38 cellular contexts compared by ENCODE assay signal in the genomic region with DNA sequence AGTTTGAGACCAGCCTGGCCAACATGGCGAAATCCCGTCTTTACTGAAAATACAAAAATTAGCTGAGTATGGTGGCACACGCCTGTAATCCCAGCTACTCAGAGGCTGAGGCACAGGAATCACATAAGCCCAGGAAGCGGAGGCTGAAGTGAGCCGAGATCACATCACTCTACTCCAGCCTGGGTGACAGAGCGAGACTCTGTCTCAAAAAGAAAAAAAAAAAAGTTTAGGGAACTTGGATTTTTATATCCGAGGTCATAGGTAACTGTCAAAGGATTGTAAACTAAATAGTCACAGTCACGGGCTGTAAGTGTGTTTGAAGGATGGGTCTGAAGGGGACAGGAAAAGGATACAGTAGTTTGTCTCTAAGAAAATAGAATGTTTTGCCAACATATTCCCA. TPM values are rescaled to one million over a fixed set of nuclear protein-coding genes. Genes with fewer than 3 reads are reported as not detected.
"Had no signal": no experiment of that assay in that cellular context is flagged by ENCODE, and none has a peak within 500 bp of the region (broad histone marks: within the 10 kb centered on the region; RNA-seq: fewer than 3 reads in every experiment).

No MANE protein-coding gene starts in this region.

- DNase-seq: activated B cell treated with CpG ODN at 0.5 μM for 24 hours; activated CD4-positive, alpha-beta memory T cell treated with anti-CD3 and anti-CD28 coated beads for 36 hours; activated CD4-positive, alpha-beta T cell treated with anti-CD3 and anti-CD28 coated beads for 4 hours; activated CD4-positive, alpha-beta T cell treated with anti-CD3 and anti-CD28 coated beads, Interleukin-2, amount 50 U/mL, for 1 hour; activated CD4-positive, CD25-positive, alpha-beta regulatory T cell treated with anti-CD3 and anti-CD28 coated beads, Interleukin-2, amount 50 U/mL, for 72 hours; activated CD8-positive, alpha-beta memory T cell treated with anti-CD3 and anti-CD28 coated beads for 24 hours; activated CD8-positive, alpha-beta memory T cell treated with anti-CD3 and anti-CD28 coated beads, Interleukin-2, amount 10 ng/mL, durations not matched to agents 7 days and 5 days; activated CD8-positive, alpha-beta memory T cell treated with anti-CD3 and anti-CD28 coated beads, Interleukin-2, amount 50 U/mL, for 48 hours; activated effector memory CD4-positive, alpha-beta T cell treated with anti-CD3 and anti-CD28 coated beads, Interleukin-2, amount 50 U/mL, for 16 hours; activated naive CD4-positive, alpha-beta T cell; activated naive CD8-positive, alpha-beta T cell treated with anti-CD3 and anti-CD28 coated beads, Interleukin-2, amount 10 ng/mL, durations not matched to agents 7 days and 5 days; activated T-cell treated with anti-CD3 and anti-CD28 coated beads, Interleukin-2, amount 50 U/mL, for 72 hours; amygdala; caudate nucleus; Kasumi-1; KG1; MG63; NCI-H1048; NCI-H1436 treated with DMSO at 0.1 percent for 48 hours; NCI-H1694 treated with DMSO at 0.1 percent for 48 hours; NCI-H2029; NCI-H510A; NCI-H526; NCI-H748 treated with DMSO at 0.1 percent for 48 hours; PC-9; Right ventricle myocardium superior; SW 1271; T-helper 1 cell; T-helper 2 cell; T-helper 9 cell had no signal

- H3K36me3 Mint-ChIP-seq: activated CD8-positive, alpha-beta memory T cell treated with anti-CD3 and anti-CD28 coated beads, Interleukin-2, amount 10 ng/mL, durations not matched to agents 7 days and 5 days had no signal

- H3K27me3 ChIP-seq: MG63 had no signal

- ATAC-seq: activated CD8-positive, alpha-beta memory T cell treated with anti-CD3 and anti-CD28 coated beads, Interleukin-2, amount 10 ng/mL, durations not matched to agents 7 days and 5 days; activated T-cell treated with anti-CD3 and anti-CD28 coated beads, Interleukin-2, amount 50 U/mL, for 72 hours; activated T-helper 17 cell treated with anti-CD3 and anti-CD28 coated beads, Interleukin-2, amount 50 U/mL, for 72 hours had no signal

- H3K4me3 ChIP-seq: MG63, PC-9 had no signal

- H3K27me3 Mint-ChIP-seq: activated B cell treated with CpG ODN at 0.5 μM for 24 hours; activated CD4-positive, alpha-beta memory T cell treated with anti-CD3 and anti-CD28 coated beads for 36 hours; activated naive CD4-positive, alpha-beta T cell treated with anti-CD3 and anti-CD28 coated beads, Interleukin-2, amount 50 U/mL, for 24 hours; activated naive CD8-positive, alpha-beta T cell treated with anti-CD3 and anti-CD28 coated beads, Interleukin-2, amount 10 ng/mL, durations not matched to agents 7 days and 5 days; activated T-helper 17 cell treated with anti-CD3 and anti-CD28 coated beads, Interleukin-2, amount 50 U/mL, for 72 hours; brain had no signal

- H3K4me2 ChIP-seq: PC-9 had no signal

- H3K4me3 Mint-ChIP-seq: activated B cell treated with CpG ODN at 0.5 μM for 24 hours; activated CD4-positive, alpha-beta memory T cell treated with anti-CD3 and anti-CD28 coated beads for 36 hours; activated CD8-positive, alpha-beta memory T cell treated with anti-CD3 and anti-CD28 coated beads, Interleukin-2, amount 10 ng/mL, durations not matched to agents 7 days and 5 days; activated naive CD4-positive, alpha-beta T cell treated with anti-CD3 and anti-CD28 coated beads, Interleukin-2, amount 50 U/mL, for 24 hours; activated naive CD8-positive, alpha-beta T cell treated with anti-CD3 and anti-CD28 coated beads, Interleukin-2, amount 10 ng/mL, durations not matched to agents 7 days and 5 days; activated T-cell treated with anti-CD3 and anti-CD28 coated beads, Interleukin-2, amount 50 U/mL, for 72 hours; activated T-helper 17 cell treated with anti-CD3 and anti-CD28 coated beads, Interleukin-2, amount 50 U/mL, for 72 hours; brain had no signal

- H3K9me3 Mint-ChIP-seq: activated B cell treated with CpG ODN at 0.5 μM for 24 hours; activated CD4-positive, alpha-beta memory T cell treated with anti-CD3 and anti-CD28 coated beads for 36 hours; activated naive CD4-positive, alpha-beta T cell treated with anti-CD3 and anti-CD28 coated beads, Interleukin-2, amount 50 U/mL, for 24 hours; activated naive CD8-positive, alpha-beta T cell treated with anti-CD3 and anti-CD28 coated beads, Interleukin-2, amount 10 ng/mL, durations not matched to agents 7 days and 5 days; activated T-cell treated with anti-CD3 and anti-CD28 coated beads, Interleukin-2, amount 50 U/mL, for 72 hours; activated T-helper 17 cell treated with anti-CD3 and anti-CD28 coated beads, Interleukin-2, amount 50 U/mL, for 72 hours; brain had no signal

- H3K27ac Mint-ChIP-seq: activated B cell treated with CpG ODN at 0.5 μM for 24 hours; activated CD4-positive, alpha-beta memory T cell treated with anti-CD3 and anti-CD28 coated beads for 36 hours; activated CD8-positive, alpha-beta memory T cell treated with anti-CD3 and anti-CD28 coated beads, Interleukin-2, amount 10 ng/mL, durations not matched to agents 7 days and 5 days; activated naive CD4-positive, alpha-beta T cell treated with anti-CD3 and anti-CD28 coated beads, Interleukin-2, amount 50 U/mL, for 24 hours; activated naive CD8-positive, alpha-beta T cell treated with anti-CD3 and anti-CD28 coated beads, Interleukin-2, amount 10 ng/mL, durations not matched to agents 7 days and 5 days; activated T-cell treated with anti-CD3 and anti-CD28 coated beads, Interleukin-2, amount 50 U/mL, for 72 hours; activated T-helper 17 cell treated with anti-CD3 and anti-CD28 coated beads, Interleukin-2, amount 50 U/mL, for 72 hours; brain had no signal

- H2AFZ ChIP-seq: PC-9 had no signal

- H3K9me3 ChIP-seq: MG63 had no signal

- FAIRE-seq: bronchial epithelial cell, RCC 7860 had no signal

- H3K27ac ChIP-seq: PC-9, RWPE1, VCaP had no signal

- H3K4me1 Mint-ChIP-seq: activated B cell treated with CpG ODN at 0.5 μM for 24 hours; activated naive CD4-positive, alpha-beta T cell treated with anti-CD3 and anti-CD28 coated beads, Interleukin-2, amount 50 U/mL, for 24 hours; activated naive CD8-positive, alpha-beta T cell treated with anti-CD3 and anti-CD28 coated beads, Interleukin-2, amount 10 ng/mL, durations not matched to agents 7 days and 5 days; activated T-helper 17 cell treated with anti-CD3 and anti-CD28 coated beads, Interleukin-2, amount 50 U/mL, for 72 hours had no signal

RNA-seq across cellular contexts. Expression of gene REP15, which starts 24.4 kb away (rescaled TPM):
- total RNA-seq: activated T-cell treated with anti-CD3 and anti-CD28 coated beads, Interleukin-2, amount 50 U/mL, for 72 hours; OCI-LY7 had no signal
